Comparison of ENCODE assay signal across 18 cellular contexts in genomic region chr12:117023998-117024960, GRCh38.
DNase-seq lines count a peak whose midpoint lies in the region; ATAC-seq and TF ChIP-seq lines count a peak whose summit lies in the region.
"Had no signal": no experiment of that assay in that cellular context is flagged by ENCODE, and none has a peak within 500 bp of the region (broad histone marks: within the 10 kb centered on the region; RNA-seq: fewer than 3 reads in every experiment).

No MANE protein-coding gene starts in this region.

- no peaks in the 10 kb centered on the region for H3K27me3 Mint-ChIP-seq in type B pancreatic cell

- H3K36me3 Mint-ChIP-seq in type B pancreatic cell, result peaks cover 12% of the 10 kb centered on the region

- H3K27ac Mint-ChIP-seq in type B pancreatic cell, result peak overlapping the region; percentile 22

- DNase-seq in activated effector memory CD4-positive, alpha-beta T cell treated with anti-CD3 and anti-CD28 coated beads, Interleukin-2, amount 50 U/mL, for 16 hours, result peak; percentile 31
- DNase-seq in activated effector memory CD4-positive, alpha-beta T cell treated with Interleukin-2 at 50 U/mL for 16 hours, result no peak
- DNase-seq in coronary artery (ENCODE audit: low spot score), result peak; percentile 35
- DNase-seq in mesenteric fat pad (ENCODE audit: low spot score), result peak; percentile 62
- DNase-seq in type B pancreatic cell (ENCODE audit: extremely low spot score, unreplicated experiment), result no peak
- DNase-seq in aorta, result no peak
- no peak for DNase-seq in ACHN
- DNase-seq in cerebellum (ENCODE audit: low spot score), result no peak
- DNase-seq: DMS79 treated with DMSO at 0.1 percent for 48 hours, KG1, NCI-H1048, NCI-H1436, NCI-H2029, NCI-H2171, NCI-H446, PC-3, SIG-M5 had no signal

- in situ Hi-C loops in ACHN (cut with HindIII; ENCODE audit: low pct_ligation_motif_present, low pct_unique_long_range_greater_than_20kb, low sequenced_read_pairs), result no loop called here

- intact Hi-C loops in aorta (cut with DNase I), result loop anchor here (2.0 to 10.0 kb wide), 2 partner anchors 129 to 131 kb away; no protein-coding TSS in a partner anchor

- 88 to 90% methylated on average over 24 of the region's 24 CpGs for WGBS in aorta, 2 donors

- no peak overlapping the region for H3K4me3 Mint-ChIP-seq in type B pancreatic cell

- no peaks in the 10 kb centered on the region for H3K9me3 ChIP-seq in aorta (ENCODE audit: control insufficient read depth, low read length)
- H3K9me3 ChIP-seq: BLaER1 treated with 17β-estradiol and CSF1 and Interleukin-3, amounts not matched to agents 10 nM and 100 nM had no signal

- H3K4me3 ChIP-seq in coronary artery, result no peak overlapping the region
- H3K4me3 ChIP-seq in aorta (ENCODE audit: low read length in 2 of 2), result no peak overlapping the region
- H3K4me3 ChIP-seq: BLaER1 treated with 17β-estradiol and CSF1 and Interleukin-3, amounts not matched to agents 10 nM and 100 nM had no signal

- H3K27ac ChIP-seq in coronary artery (no peak overlapping the region), aorta (ENCODE audit: low read depth in 1 of 2, low read length in 2 of 2) (no peak overlapping the region)
- H3K27ac ChIP-seq: BLaER1 treated with 17β-estradiol and CSF1 and Interleukin-3, amounts not matched to agents 10 nM and 100 nM had no signal

- peaks cover 6% of the 10 kb centered on the region for H3K4me1 Mint-ChIP-seq in type B pancreatic cell (ENCODE audit: unreplicated experiment)

- H3K36me3 ChIP-seq in aorta (ENCODE audit: control insufficient read depth in 1 of 2, insufficient read depth in 2 of 2, low read length in 1 of 2), result peaks cover 2 to 3% of the 10 kb centered on the region in 2 donors

- no peaks in the 10 kb centered on the region for H3K9me3 Mint-ChIP-seq in type B pancreatic cell

- ATAC-seq in aorta (ENCODE audit: low FRiP score), result no peak

- no peak for TF ChIP-seq CTCF in coronary artery (IDR thresholded peaks at IDR 0.05)
- no peak for TF ChIP-seq CTCF in type B pancreatic cell (conservative IDR thresholded peaks at IDR 0.05)

- no peaks in the 10 kb centered on the region for H3K27me3 ChIP-seq in aorta (ENCODE audit: control insufficient read depth in 1 of 2, insufficient read depth in 2 of 2, low read length in 1 of 2)
- H3K27me3 ChIP-seq: BLaER1 treated with 17β-estradiol and CSF1 and Interleukin-3, amounts not matched to agents 10 nM and 100 nM had no signal

- no peaks in the 10 kb centered on the region for H3K4me1 ChIP-seq in aorta (ENCODE audit: control insufficient read depth in 1 of 2, insufficient read depth in 2 of 2, low read length in 2 of 2)

Comparison
In these comparisons a context has a peak if more than half of its experiments do, and no peak if none do; other contexts are left out.
1. DNase-seq: peak in activated effector memory CD4-positive, alpha-beta T cell treated with anti-CD3 and anti-CD28 coated beads, Interleukin-2, amount 50 U/mL, for 16 hours (single experiment), coronary artery (single experiment) and mesenteric fat pad (single experiment); none in activated effector memory CD4-positive, alpha-beta T cell treated with Interleukin-2 at 50 U/mL for 16 hours (single experiment), type B pancreatic cell (single experiment), aorta (0 of 2), ACHN (single experiment) and cerebellum (single experiment).